1 cellular context compared by ENCODE assay signal in genomic region chr12:90061834-90062233, GRCh38.
TF ChIP-seq lines count a peak whose summit lies in the region.

No MANE protein-coding gene starts in this region.

TF ChIP-seq in SK-N-SH treated with all-trans-retinoic acid at 6 μM for 48 hours, 23 proteins besides CTCF, POLR2A, EP300 and RAD21 (continued from another document):
- TF ChIP-seq TSHZ2 (CRISPR knock-in tag; IDR thresholded peaks at IDR 0.05): no peak
- TF ChIP-seq ZNF70 (CRISPR knock-in tag; IDR thresholded peaks at IDR 0.05): no peak
- TF ChIP-seq ZFP3 (CRISPR knock-in tag; IDR thresholded peaks at IDR 0.05): no peak
- 0 out of 2 replicates have a peak, but pooled peaks have one; percentile 13 for TF ChIP-seq ISL1 (CRISPR knock-in tag; IDR thresholded peaks at IDR 0.05)
